In genomic region chr1:17438977-17439249, GRCh38 we compare ENCODE assay signal across 8 cellular contexts. TPM values are rescaled to one million over a fixed set of nuclear protein-coding genes. Genes with fewer than 3 reads are reported as not detected.
A peak's percentile ranks its signal among the peaks of the same experiment; 100 is the strongest.
DNase-seq lines count a peak whose midpoint lies in the region; ATAC-seq and TF ChIP-seq lines count a peak whose summit lies in the region.

No MANE protein-coding gene starts in this region.

- no peak for TF ChIP-seq CTCF in heart right ventricle (IDR thresholded peaks at IDR 0.05)
- no peak for TF ChIP-seq CTCF in cardiac fibroblast (IDR thresholded peaks at IDR 0.05; ENCODE audit: low read depth, low read length)
- no peak for TF ChIP-seq CTCF in vagina (IDR thresholded peaks at IDR 0.05)

- H3K4me3 ChIP-seq in heart right ventricle (peak overlapping the region; percentile 51 to 92 (median 79)), cardiac fibroblast (replicated peaks in 1 of 2; ENCODE audit: low read depth in 2 of 2, low read length in 2 of 2) (peak overlapping the region; percentile 73 to 86), mucosa of stomach (ENCODE audit: low read length) (peak overlapping the region; percentile 61), vagina (peak overlapping the region; percentile 79 to 90)

- H3K36me3 ChIP-seq in heart right ventricle (peaks cover 0 to 16% (median 0%) of the 10 kb centered on the region in 9 donors), mucosa of stomach (ENCODE audit: control insufficient read depth, insufficient read depth, low read length) (no peaks in the 10 kb centered on the region), vagina (no peaks in the 10 kb centered on the region)

- DNase-seq in heart right ventricle (no peak), Right ventricle myocardium inferior (ENCODE audit: missing footprints) (no peak), cardiac fibroblast (ENCODE audit: low read depth in 2 of 2) (no peak), vagina (ENCODE audit: extremely low spot score in 2 of 2) (no peak), germinal center (ENCODE audit: low spot score) (no peak), GDM1 (lab: John Stamatoyannopoulos, UW) (no peak), ureter (ENCODE audit: low spot score) (no peak)

- ATAC-seq in heart right ventricle, result peak in 2 of 8 donors; percentile 7 to 16
- ATAC-seq in Right ventricle myocardium inferior, result no peak

- peak overlapping the region in 9 of 10 donors; percentile 65 to 94 (median 83) for H3K27ac ChIP-seq in heart right ventricle
- H3K27ac ChIP-seq in vagina, result peak overlapping the region; percentile 89

- H3K27me3 ChIP-seq in heart right ventricle, result no peaks in the 10 kb centered on the region
- peaks cover 5% of the 10 kb centered on the region for H3K27me3 ChIP-seq in mucosa of stomach (ENCODE audit: control insufficient read depth, insufficient read depth, low read length)
- H3K27me3 ChIP-seq in vagina, result no peaks in the 10 kb centered on the region

- peaks cover 0 to 34% (median 21%) of the 10 kb centered on the region in 9 donors for H3K4me1 ChIP-seq in heart right ventricle
- H3K4me1 ChIP-seq in mucosa of stomach (ENCODE audit: control insufficient read depth, insufficient read depth, low read length), result peaks cover 32% of the 10 kb centered on the region
- H3K4me1 ChIP-seq in vagina, result peaks cover 48% of the 10 kb centered on the region

- 0 to 1% methylated on average over 19 of the region's 19 CpGs for WGBS in heart right ventricle, 2 donors

- no peaks in the 10 kb centered on the region for H3K9me3 ChIP-seq in heart right ventricle
- H3K9me3 ChIP-seq in mucosa of stomach (ENCODE audit: control insufficient read depth, low read length), result no peaks in the 10 kb centered on the region
- H3K9me3 ChIP-seq in vagina, result no peaks in the 10 kb centered on the region

- peak overlapping the region; percentile 85 for H3K9ac ChIP-seq in mucosa of stomach (ENCODE audit: low read length)

- TF ChIP-seq POLR2A in vagina (IDR thresholded peaks at IDR 0.05), result no peak

- intact Hi-C loops in heart right ventricle (cut with DNase I) (loop anchor here in 3 of 10 donors (1.0 to 10.0 kb wide), 3 partner anchors 19 to 196 kb away; no protein-coding TSS in a partner anchor), Right ventricle myocardium inferior (cut with DNase I) (loop anchor here (1.0 kb wide), 1 partner anchor 19 kb away; no protein-coding TSS in a partner anchor), vagina (cut with DNase I) (no loop called here)

RNA-seq across cellular contexts. Expression of gene RCC2, which starts 0.6 kb away (rescaled TPM):
- total RNA-seq in heart right ventricle (10 to 100 TPM in 7 of 10 donors, 1 to 10 TPM in 3; 9.0 to 25.3 (median 11.4) TPM), Right ventricle myocardium inferior (12.7 TPM), vagina (31.2 TPM), ureter (85.2 TPM)
- polyA plus RNA-seq in heart right ventricle, result 10 to 100 TPM in 1 of 2 donors, 1 to 10 TPM in 1; 9.4 to 12.5 TPM
